Comparison of ENCODE assay signal across 8 cellular contexts in genomic region chr1:43979528-43980254, GRCh38. TPM values are rescaled to one million over a fixed set of nuclear protein-coding genes. Genes with fewer than 3 reads are reported as not detected.
A peak's percentile ranks its signal among the peaks of the same experiment; 100 is the strongest.
DNase-seq lines count a peak whose midpoint lies in the region; TF ChIP-seq lines count a peak whose summit lies in the region.

No MANE protein-coding gene starts in this region.

- H3K9me3 Mint-ChIP-seq in activated CD4-positive, alpha-beta memory T cell treated with anti-CD3 and anti-CD28 coated beads for 36 hours = no peaks in the 10 kb centered on the region
- H3K9me3 Mint-ChIP-seq in neural crest cell = no peaks in the 10 kb centered on the region

- intact Hi-C loops in activated CD4-positive, alpha-beta memory T cell treated with anti-CD3 and anti-CD28 coated beads for 36 hours (cut with micrococcal nuclease) = no loop called here

- H3K27me3 Mint-ChIP-seq in activated CD4-positive, alpha-beta memory T cell treated with anti-CD3 and anti-CD28 coated beads for 36 hours = no peaks in the 10 kb centered on the region
- no peaks in the 10 kb centered on the region for H3K27me3 Mint-ChIP-seq in neural crest cell (ENCODE audit: low read depth)

- peaks cover 46% of the 10 kb centered on the region for H3K4me1 Mint-ChIP-seq in activated CD4-positive, alpha-beta memory T cell treated with anti-CD3 and anti-CD28 coated beads for 36 hours (ENCODE audit: low read depth)
- H3K4me1 Mint-ChIP-seq in neural crest cell = peaks cover 55% of the 10 kb centered on the region

- H3K9ac ChIP-seq in fibroblast of lung (ENCODE audit: insufficient read depth, low read length) = peak overlapping the region; percentile 72

- H3K27ac ChIP-seq in fibroblast of lung (ENCODE audit: insufficient read depth, low read length) = peak overlapping the region; percentile 18

- peaks cover 17% of the 10 kb centered on the region for H3K36me3 ChIP-seq in fibroblast of lung (ENCODE audit: control insufficient read depth, insufficient read depth, low read length)

- no peak overlapping the region for H3K27ac Mint-ChIP-seq in activated CD4-positive, alpha-beta memory T cell treated with anti-CD3 and anti-CD28 coated beads for 36 hours
- peak overlapping the region; percentile 91 for H3K27ac Mint-ChIP-seq in neural crest cell (ENCODE audit: unreplicated experiment)

- peak overlapping the region; percentile 47 for H2AFZ ChIP-seq in fibroblast of lung (ENCODE audit: low read length)

- H3K36me3 Mint-ChIP-seq in activated CD4-positive, alpha-beta memory T cell treated with anti-CD3 and anti-CD28 coated beads for 36 hours = peaks cover 29% of the 10 kb centered on the region
- H3K36me3 Mint-ChIP-seq in neural crest cell (ENCODE audit: low read depth) = peaks cover 18% of the 10 kb centered on the region

- POLR2A ChIA-PET in activated CD4-positive, alpha-beta memory T cell treated with anti-CD3 and anti-CD28 coated beads for 36 hours (lab: Charles Lee) = interaction anchor here (0.9 kb wide), 1 partner anchor 32 kb away, joined by 3 read pairs; the partner anchor contains the start of gene IPO13

- H3K4me2 ChIP-seq in fibroblast of lung (ENCODE audit: extremely low read depth, insufficient read depth, low read length) = peak overlapping the region; percentile 90

- in situ Hi-C loops in KBM-7 (cut with MboI; ENCODE audit: low pct_unique_long_range_greater_than_20kb, low sequenced_read_pairs) = no loop called here

- H3K4me1 ChIP-seq in fibroblast of lung (ENCODE audit: control insufficient read depth, extremely low read depth, insufficient read depth, low read length) = peaks cover 10% of the 10 kb centered on the region

- peaks cover 56% of the 10 kb centered on the region for H3K79me2 ChIP-seq in fibroblast of lung (ENCODE audit: control insufficient read depth, insufficient read depth, low read length)

- DNase-seq in DMS 273 (lab: John Stamatoyannopoulos, UW; ENCODE audit: unreplicated experiment) = peak; percentile 72
- DNase-seq in DMS 273 treated with DMSO at 0.1 percent for 48 hours (lab: John Stamatoyannopoulos, UW) = no peak
- peak; percentile 38 for DNase-seq in KBM-7
- DNase-seq in activated CD4-positive, alpha-beta memory T cell treated with anti-CD3 and anti-CD28 coated beads for 36 hours = peak; percentile 46
- DNase-seq in fibroblast of lung (ENCODE audit: low read depth in 2 of 2) = peak; percentile 51 to 67
- DNase-seq in neural crest cell (ENCODE audit: low read depth, low spot score) = peak; percentile 35
- no peak for DNase-seq in middle frontal gyrus (ENCODE audit: extremely low spot score, low spot score)
- no peak for DNase-seq in NCI-H1694 (lab: John Stamatoyannopoulos, UW)

- H4K20me1 ChIP-seq in fibroblast of lung (ENCODE audit: control insufficient read depth, extremely low read depth, insufficient read depth, low read length) = no peaks in the 10 kb centered on the region

- H3K4me3 Mint-ChIP-seq in activated CD4-positive, alpha-beta memory T cell treated with anti-CD3 and anti-CD28 coated beads for 36 hours = peak overlapping the region; percentile 88
- H3K4me3 Mint-ChIP-seq in neural crest cell = peak overlapping the region; percentile 96

- CTCF ChIA-PET in activated CD4-positive, alpha-beta memory T cell treated with anti-CD3 and anti-CD28 coated beads for 36 hours (lab: Charles Lee) = no interaction called here

- H3K4me3 ChIP-seq in fibroblast of lung (replicated peaks in 1 of 4; ENCODE audit: control extremely low read depth in 1 of 4, insufficient read depth in 1 of 4, low read depth in 3 of 4, low read length in 4 of 4) = peak overlapping the region; percentile 34 to 74 (median 65)

- no peaks in the 10 kb centered on the region for H3K27me3 ChIP-seq in fibroblast of lung (ENCODE audit: control insufficient read depth, insufficient read depth, low read length)

- TF ChIP-seq CTCF in fibroblast of lung (conservative IDR thresholded peaks at IDR 0.05 in 1 of 2, IDR thresholded peaks at IDR 0.05 in 1 of 2; ENCODE audit: low read depth in 1 of 2, low read length in 2 of 2) = no peak
- TF ChIP-seq CTCF in neural crest cell (conservative IDR thresholded peaks at IDR 0.05) = no peak

- no peaks in the 10 kb centered on the region for H3K9me3 ChIP-seq in fibroblast of lung (ENCODE audit: control insufficient read depth, insufficient read depth, low read depth, low read length)

RNA-seq across cellular contexts. Expression of gene B4GALT2, which starts 0.7 kb away (rescaled TPM):
- 10 to 100 TPM; 26.1 TPM for total RNA-seq in activated CD4-positive, alpha-beta memory T cell treated with anti-CD3 and anti-CD28 coated beads for 36 hours
- 46.0 and 55.0 TPM in 2 replicates for total RNA-seq in fibroblast of lung
- 40.6 and 40.7 TPM in 2 replicates for polyA plus RNA-seq in fibroblast of lung
- 81.3 and 83.0 TPM in 2 replicates for polyA plus RNA-seq in fibroblast of lung (2012)
- polyA minus RNA-seq in fibroblast of lung (ENCODE audit: low replicate concordance) = 130 and 150 TPM in 2 replicates
- 88.7 and 91.8 TPM in 2 replicates for total RNA-seq in neural crest cell

RNA-seq across cellular contexts. Expression of gene ATP6V0B, which starts 4.9 kb away (rescaled TPM):
- 10 to 100 TPM; 84.8 to 85.1 TPM for total RNA-seq in activated CD4-positive, alpha-beta memory T cell treated with anti-CD3 and anti-CD28 coated beads for 36 hours
- 102 and 121 TPM in 2 replicates for total RNA-seq in fibroblast of lung
- 83.5 and 89.0 TPM in 2 replicates for polyA plus RNA-seq in fibroblast of lung
- 57.6 and 91.7 TPM in 2 replicates for polyA plus RNA-seq in fibroblast of lung (2012)
- polyA minus RNA-seq in fibroblast of lung (ENCODE audit: low replicate concordance) = 203 and 207 TPM in 2 replicates
- 125 and 129 TPM in 2 replicates for total RNA-seq in neural crest cell

RNA-seq across cellular contexts. Expression of gene DPH2, which starts 9.9 kb away (rescaled TPM):
- 10 to 100 TPM; 24.8 to 26.9 TPM for total RNA-seq in activated CD4-positive, alpha-beta memory T cell treated with anti-CD3 and anti-CD28 coated beads for 36 hours
- total RNA-seq in fibroblast of lung (9.1 and 12.8 TPM in 2 replicates), neural crest cell (32.7 and 34.4 TPM in 2 replicates)
- polyA plus RNA-seq in fibroblast of lung = 11.2 and 17.5 TPM in 2 replicates
- 10.7 and 15.7 TPM in 2 replicates for polyA plus RNA-seq in fibroblast of lung (2012)
- 38.1 and 39.7 TPM in 2 replicates for polyA minus RNA-seq in fibroblast of lung (ENCODE audit: low replicate concordance)

RNA-seq across cellular contexts. Expression of gene CCDC24, which starts 11.7 kb away (rescaled TPM):
- total RNA-seq in activated CD4-positive, alpha-beta memory T cell treated with anti-CD3 and anti-CD28 coated beads for 36 hours = 1 to 10 TPM; 2.7 to 2.8 TPM
- total RNA-seq in fibroblast of lung = 1.0 and 3.5 TPM in 2 replicates
- 0.63 and 0.94 TPM in 2 replicates for polyA plus RNA-seq in fibroblast of lung
- 2.9 and 3.4 TPM in 2 replicates for polyA plus RNA-seq in fibroblast of lung (2012)
- polyA minus RNA-seq in fibroblast of lung (ENCODE audit: low replicate concordance) = 2.7 and 2.8 TPM in 2 replicates
- total RNA-seq in neural crest cell = 4.9 and 5.5 TPM in 2 replicates

RNA-seq across cellular contexts. Expression of gene IPO13, which starts 32.9 kb away (rescaled TPM):
- total RNA-seq in activated CD4-positive, alpha-beta memory T cell treated with anti-CD3 and anti-CD28 coated beads for 36 hours = 10 to 100 TPM; 13.3 TPM
- total RNA-seq in fibroblast of lung = 13.1 and 18.5 TPM in 2 replicates
- 12.8 and 19.1 TPM in 2 replicates for polyA plus RNA-seq in fibroblast of lung
- polyA plus RNA-seq in fibroblast of lung (2012) = 16.7 and 20.3 TPM in 2 replicates
- polyA minus RNA-seq in fibroblast of lung (ENCODE audit: low replicate concordance) = 115 and 130 TPM in 2 replicates
- total RNA-seq in neural crest cell = 37.7 and 44.1 TPM in 2 replicates

Comparison
In these comparisons a context has a peak if more than half of its experiments do, and no peak if none do; other contexts are left out.
1. DNase-seq: peak in DMS 273 (single experiment), KBM-7 (single experiment), activated CD4-positive, alpha-beta memory T cell treated with anti-CD3 and anti-CD28 coated beads for 36 hours (single experiment), fibroblast of lung (2 of 2) and neural crest cell (single experiment); none in DMS 273 treated with DMSO at 0.1 percent for 48 hours (single experiment), middle frontal gyrus (single experiment) and NCI-H1694 (single experiment).